In the genomic region with DNA sequence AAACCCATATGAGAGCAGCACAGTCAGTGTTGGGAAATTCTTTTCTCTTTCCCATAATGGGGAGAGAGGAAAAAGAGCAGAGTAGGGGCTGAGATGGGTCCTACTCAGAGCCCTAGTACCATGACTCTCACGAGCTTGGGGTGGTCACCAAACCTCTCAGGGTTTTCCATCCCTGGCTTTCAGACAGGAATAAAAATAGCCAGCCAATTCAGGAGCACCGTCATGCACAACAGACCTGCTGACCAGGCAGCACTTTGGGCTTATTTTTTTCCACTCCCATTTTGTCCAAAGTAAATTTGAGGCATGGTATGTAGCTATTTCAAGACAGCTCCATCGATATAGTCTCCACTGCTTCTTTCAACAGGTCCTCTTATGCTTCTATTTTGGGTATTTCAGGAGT, we compare ENCODE assay signal across 24 cellular contexts.
DNase-seq lines count a peak whose midpoint lies in the region; ATAC-seq and TF ChIP-seq lines count a peak whose summit lies in the region.
"Had no signal": no experiment of that assay in that cellular context is flagged by ENCODE, and none has a peak within 500 bp of the region (broad histone marks: within the 10 kb centered on the region; RNA-seq: fewer than 3 reads in every experiment).

No MANE protein-coding gene starts in this region.

- peaks cover 7% of the 10 kb centered on the region for H3K27me3 Mint-ChIP-seq in activated CD8-positive, alpha-beta memory T cell treated with anti-CD3 and anti-CD28 coated beads, Interleukin-2, amount 10 ng/mL, durations not matched to agents 7 days and 5 days
- H3K27me3 Mint-ChIP-seq: CD4-positive, alpha-beta T cell; CD8-positive, alpha-beta memory T cell had no signal

- no peak overlapping the region for H3K27ac Mint-ChIP-seq in activated CD8-positive, alpha-beta memory T cell treated with anti-CD3 and anti-CD28 coated beads, Interleukin-2, amount 10 ng/mL, durations not matched to agents 7 days and 5 days
- H3K27ac Mint-ChIP-seq: CD14-positive monocyte; CD4-positive, alpha-beta T cell; CD8-positive, alpha-beta memory T cell had no signal

- H3K9me3 Mint-ChIP-seq in activated CD8-positive, alpha-beta memory T cell treated with anti-CD3 and anti-CD28 coated beads, Interleukin-2, amount 10 ng/mL, durations not matched to agents 7 days and 5 days (ENCODE audit: low read depth) = no peaks in the 10 kb centered on the region
- H3K9me3 Mint-ChIP-seq: CD14-positive monocyte; CD4-positive, alpha-beta T cell; CD8-positive, alpha-beta memory T cell had no signal

- WGBS in heart right ventricle, 2 donors = 31 to 47% methylated on average over 3 of the region's 3 CpGs
- WGBS in thyroid gland, 2 donors = 44 to 55% methylated on average over 3 of the region's 3 CpGs
- 88 to 89% methylated on average over 3 of the region's 3 CpGs for WGBS in sigmoid colon, 2 donors

- CTCF ChIA-PET in activated CD8-positive, alpha-beta memory T cell treated with anti-CD3 and anti-CD28 coated beads, Interleukin-2, amount 10 ng/mL, durations not matched to agents 7 days and 5 days (lab: Charles Lee) = no interaction called here

- no peak for TF ChIP-seq EP300 in sigmoid colon (IDR thresholded peaks at IDR 0.05)

- intact Hi-C loops in heart right ventricle (cut with DNase I) = no loop called here
- intact Hi-C loops in cardiac septum (cut with DNase I) = no loop called here
- intact Hi-C loops in thyroid gland (cut with DNase I) = no loop called here
- intact Hi-C loops in sigmoid colon (cut with DNase I) = no loop called here

- peak; percentile 21 for DNase-seq in activated CD8-positive, alpha-beta memory T cell treated with anti-CD3 and anti-CD28 coated beads for 24 hours
- no peak for DNase-seq in activated CD8-positive, alpha-beta memory T cell treated with anti-CD3 and anti-CD28 coated beads, Interleukin-2, amount 10 ng/mL, durations not matched to agents 7 days and 5 days
- DNase-seq in heart right ventricle (peak in 1 of 2 donors; percentile 16), cardiac septum (ENCODE audit: low spot score) (no peak), LoVo (ENCODE audit: low spot score) (peak; percentile 8), thyroid gland (peak in 1 of 2 donors; percentile 32), sigmoid colon (no peak)
- DNase-seq: 8988T; ACHN; AML-193; BE2C; CD4-positive, alpha-beta T cell; CD8-positive, alpha-beta memory T cell; DMS 273 treated with DMSO at 0.1 percent for 48 hours; DMS79; EL; GDM1; GM23248; H7; HCEC 1CT had no signal

- H3K27me3 ChIP-seq in heart right ventricle = peaks cover 0 to 4% (median 0%) of the 10 kb centered on the region in 7 donors
- H3K27me3 ChIP-seq in thyroid gland = no peaks in the 10 kb centered on the region
- no peaks in the 10 kb centered on the region for H3K27me3 ChIP-seq in sigmoid colon
- H3K27me3 ChIP-seq: BE2C; BLaER1 treated with 17β-estradiol and CSF1 and Interleukin-3, amounts not matched to agents 10 nM and 100 nM had no signal

- no peak for ATAC-seq in activated CD8-positive, alpha-beta memory T cell treated with anti-CD3 and anti-CD28 coated beads, Interleukin-2, amount 10 ng/mL, durations not matched to agents 7 days and 5 days
- peak in 7 of 8 donors; percentile 33 to 71 (median 55) for ATAC-seq in heart right ventricle
- ATAC-seq: A549, GM12878 had no signal

- TF ChIP-seq CTCF in heart right ventricle (IDR thresholded peaks at IDR 0.05) (no peak), thyroid gland (IDR thresholded peaks at IDR 0.05) (no peak), sigmoid colon (IDR thresholded peaks at IDR 0.05) (no peak)

- peaks cover 0 to 40% (median 4%) of the 10 kb centered on the region in 9 donors for H3K4me1 ChIP-seq in heart right ventricle
- H3K4me1 ChIP-seq in thyroid gland = peaks cover 12 to 14% of the 10 kb centered on the region in 2 donors
- H3K4me1 ChIP-seq in sigmoid colon = no peaks in the 10 kb centered on the region
- H3K4me1 ChIP-seq: BE2C had no signal

- H3K36me3 ChIP-seq in heart right ventricle (no peaks in the 10 kb centered on the region), thyroid gland (no peaks in the 10 kb centered on the region), sigmoid colon (no peaks in the 10 kb centered on the region)
- H3K36me3 ChIP-seq: BE2C had no signal

- H3K9me3 ChIP-seq in heart right ventricle = no peaks in the 10 kb centered on the region
- no peaks in the 10 kb centered on the region for H3K9me3 ChIP-seq in thyroid gland
- H3K9me3 ChIP-seq in sigmoid colon = no peaks in the 10 kb centered on the region
- H3K9me3 ChIP-seq: A549, BE2C had no signal

- H3K36me3 Mint-ChIP-seq in activated CD8-positive, alpha-beta memory T cell treated with anti-CD3 and anti-CD28 coated beads, Interleukin-2, amount 10 ng/mL, durations not matched to agents 7 days and 5 days = no peaks in the 10 kb centered on the region
- H3K36me3 Mint-ChIP-seq: CD8-positive, alpha-beta memory T cell had no signal

- no peak overlapping the region for H3K4me3 Mint-ChIP-seq in activated CD8-positive, alpha-beta memory T cell treated with anti-CD3 and anti-CD28 coated beads, Interleukin-2, amount 10 ng/mL, durations not matched to agents 7 days and 5 days
- H3K4me3 Mint-ChIP-seq: CD14-positive monocyte; CD4-positive, alpha-beta T cell had no signal

- H3K4me3 ChIP-seq in heart right ventricle = no peak overlapping the region
- H3K4me3 ChIP-seq in thyroid gland (replicated peaks in 1 of 3) = no peak overlapping the region
- H3K4me3 ChIP-seq in sigmoid colon = no peak overlapping the region
- H3K4me3 ChIP-seq: A549; BLaER1 treated with 17β-estradiol and CSF1 and Interleukin-3, amounts not matched to agents 10 nM and 100 nM; GM12878; GM23248 had no signal

- no peaks in the 10 kb centered on the region for H3K4me1 Mint-ChIP-seq in activated CD8-positive, alpha-beta memory T cell treated with anti-CD3 and anti-CD28 coated beads, Interleukin-2, amount 10 ng/mL, durations not matched to agents 7 days and 5 days
- H3K4me1 Mint-ChIP-seq: CD8-positive, alpha-beta memory T cell had no signal

- TF ChIP-seq POLR2A in thyroid gland (IDR thresholded peaks at IDR 0.05) (peak in 1 of 2 donors; percentile 18), sigmoid colon (IDR thresholded peaks at IDR 0.05) (no peak)

- peak overlapping the region in 2 of 10 donors; percentile 7 to 21 for H3K27ac ChIP-seq in heart right ventricle
- H3K27ac ChIP-seq in thyroid gland = peak overlapping the region in 2 of 3 donors; percentile 12 to 44
- no peak overlapping the region for H3K27ac ChIP-seq in sigmoid colon
- H3K27ac ChIP-seq: A549; BLaER1 treated with 17β-estradiol and CSF1 and Interleukin-3, amounts not matched to agents 10 nM and 100 nM; GM23248 had no signal

Comparison
In these comparisons a context has a peak if more than half of its experiments do, and no peak if none do; other contexts are left out.
1. DNase-seq: peak in activated CD8-positive, alpha-beta memory T cell treated with anti-CD3 and anti-CD28 coated beads for 24 hours (single experiment) and LoVo (single experiment); none in activated CD8-positive, alpha-beta memory T cell treated with anti-CD3 and anti-CD28 coated beads, Interleukin-2, amount 10 ng/mL, durations not matched to agents 7 days and 5 days (single experiment), cardiac septum (single experiment) and sigmoid colon (single experiment).
2. H3K27ac ChIP-seq: peak in thyroid gland (2 of 3); none in sigmoid colon (0 of 4).